ENCODE assay signal across 15 cellular contexts in the genomic region with DNA sequence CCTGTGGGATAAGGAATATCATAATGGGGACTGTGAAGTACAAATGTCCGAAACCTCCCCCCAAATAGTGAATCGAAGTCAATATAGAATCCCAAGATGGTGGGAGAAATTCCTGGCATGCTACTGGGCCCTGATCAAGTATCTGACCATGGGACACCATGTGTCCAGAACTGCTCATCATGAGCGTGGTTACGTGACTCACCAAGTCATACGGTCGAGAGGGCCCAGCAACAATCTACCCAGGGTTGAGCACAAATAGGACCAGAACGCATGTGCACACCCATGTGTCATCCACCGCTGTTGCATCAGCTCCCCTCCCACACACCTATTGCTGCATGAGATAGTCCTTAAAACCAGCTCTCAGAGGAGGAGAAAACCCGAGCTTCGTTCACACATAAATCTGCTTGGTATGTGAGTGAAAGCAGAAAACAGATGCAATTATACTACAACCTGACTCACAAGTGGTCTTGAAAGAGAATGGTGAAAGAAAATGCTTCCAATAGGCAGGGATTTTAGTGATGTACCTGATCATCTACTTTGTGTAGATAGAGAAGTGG.
DNase-seq lines count a peak whose midpoint lies in the region; ATAC-seq, FAIRE-seq and TF ChIP-seq lines count a peak whose summit lies in the region.
"Had no signal": no experiment of that assay in that cellular context is flagged by ENCODE, and none has a peak within 500 bp of the region (broad histone marks: within the 10 kb centered on the region; RNA-seq: fewer than 3 reads in every experiment).

No MANE protein-coding gene starts in this region.

- H3K27ac ChIP-seq in MM.1S (ENCODE audit: low read length), result no peak overlapping the region
- H3K27ac ChIP-seq: neutrophil, sigmoid colon had no signal

- no peak overlapping the region for H3K4me2 ChIP-seq in MM.1S (ENCODE audit: low read depth, low read length)

- no peak overlapping the region for H3K27ac Mint-ChIP-seq in stimulated activated effector memory CD8-positive, alpha-beta T cell treated with anti-CD3 and anti-CD28 coated beads, Interleukin-12 subunit alpha, Interleukin-12 subunit beta, amount 100 ng/mL, for 72 hours
- H3K27ac Mint-ChIP-seq: dendritic cell treated with granulocyte-macrophage colony-stimulating factor and Interleukin-4, amounts not matched to agents 40 ng/mL and 50 ng/mL, for 4 days had no signal

- no peaks in the 10 kb centered on the region for H3K4me1 ChIP-seq in MM.1S (ENCODE audit: low read length)

- H3K9ac ChIP-seq in MM.1S (ENCODE audit: low read length), result no peak overlapping the region

- H3K9me2 ChIP-seq in MM.1S (replicated peaks; ENCODE audit: insufficient read depth, low read length), result no peaks in the 10 kb centered on the region

- DNase-seq in stimulated activated CD4-positive, alpha-beta T cell treated with anti-CD3 and anti-CD28 coated beads, Interleukin-1b, Interleukin-23, amount 100 ng/mL, for 48 hours, result peak; percentile 44
- DNase-seq in stimulated activated CD4-positive, alpha-beta T cell treated with anti-CD3 and anti-CD28 coated beads, Interleukin-2, amount 100 ng/mL, for 48 hours, result no peak
- DNase-seq in RCC 7860 (ENCODE audit: low spot score) (peak; percentile 85), fibroblast of peridontal ligament (ENCODE audit: extremely low read depth) (peak; percentile 75), MM.1S (no peak), SKM-1 (lab: John Stamatoyannopoulos, UW; ENCODE audit: unreplicated experiment) (no peak)
- no peak for DNase-seq in stimulated activated effector memory CD8-positive, alpha-beta T cell treated with anti-CD3 and anti-CD28 coated beads, Interleukin-12 subunit alpha, Interleukin-12 subunit beta, amount 100 ng/mL, for 72 hours (ENCODE audit: low spot score in 2 of 2)
- DNase-seq: NCI-H1694, NCI-H510A, sigmoid colon had no signal

- H3K9me3 ChIP-seq in MM.1S (replicated peaks; ENCODE audit: insufficient read depth, low read length), result no peaks in the 10 kb centered on the region
- H3K9me3 ChIP-seq: neutrophil had no signal

- FAIRE-seq in RCC 7860 (lab: Jason Lieb, UNC), result no peak
- FAIRE-seq: D721Med had no signal

- H3K79me2 ChIP-seq in MM.1S (ENCODE audit: low read length), result no peaks in the 10 kb centered on the region

- H3K4me3 Mint-ChIP-seq in stimulated activated effector memory CD8-positive, alpha-beta T cell treated with anti-CD3 and anti-CD28 coated beads, Interleukin-12 subunit alpha, Interleukin-12 subunit beta, amount 100 ng/mL, for 72 hours, result no peak overlapping the region
- H3K4me3 Mint-ChIP-seq: dendritic cell treated with granulocyte-macrophage colony-stimulating factor and Interleukin-4, amounts not matched to agents 40 ng/mL and 50 ng/mL, for 4 days had no signal

- ATAC-seq in stimulated activated effector memory CD8-positive, alpha-beta T cell treated with anti-CD3 and anti-CD28 coated beads, Interleukin-12 subunit alpha, Interleukin-12 subunit beta, amount 100 ng/mL, for 72 hours, result peak; percentile 66
- ATAC-seq in HG03571 (IDR thresholded peaks at IDR 0.05; ENCODE audit: unreplicated experiment), result no peak
- ATAC-seq: activated CD4-positive, CD25-positive, alpha-beta regulatory T cell treated with anti-CD3 and anti-CD28 coated beads, Interleukin-2, amount 50 U/mL, for 24 hours had no signal

- H2AFZ ChIP-seq in MM.1S (ENCODE audit: low read length), result no peak overlapping the region

- H3K36me3 Mint-ChIP-seq in stimulated activated effector memory CD8-positive, alpha-beta T cell treated with anti-CD3 and anti-CD28 coated beads, Interleukin-12 subunit alpha, Interleukin-12 subunit beta, amount 100 ng/mL, for 72 hours, result no peaks in the 10 kb centered on the region

- no peaks in the 10 kb centered on the region for H4K20me1 ChIP-seq in MM.1S (ENCODE audit: insufficient read depth, low read length)

- peaks cover 6% of the 10 kb centered on the region for H3K9me3 Mint-ChIP-seq in stimulated activated effector memory CD8-positive, alpha-beta T cell treated with anti-CD3 and anti-CD28 coated beads, Interleukin-12 subunit alpha, Interleukin-12 subunit beta, amount 100 ng/mL, for 72 hours

- H3F3A ChIP-seq in MM.1S (ENCODE audit: insufficient read depth, low read length), result no peaks in the 10 kb centered on the region

- no peak for TF ChIP-seq CTCF in MM.1S (IDR thresholded peaks at IDR 0.05; ENCODE audit: low read length)

- no peak overlapping the region for H3K4me3 ChIP-seq in MM.1S (ENCODE audit: low read length)
- H3K4me3 ChIP-seq: sigmoid colon had no signal

- no peaks in the 10 kb centered on the region for H3K4me1 Mint-ChIP-seq in stimulated activated effector memory CD8-positive, alpha-beta T cell treated with anti-CD3 and anti-CD28 coated beads, Interleukin-12 subunit alpha, Interleukin-12 subunit beta, amount 100 ng/mL, for 72 hours

- no peaks in the 10 kb centered on the region for H3K36me3 ChIP-seq in MM.1S (replicated peaks; ENCODE audit: insufficient read depth, low read length)
- H3K36me3 ChIP-seq: neutrophil, sigmoid colon had no signal

- no peaks in the 10 kb centered on the region for H3K27me3 ChIP-seq in MM.1S (replicated peaks; ENCODE audit: insufficient read depth, low read length)
- H3K27me3 ChIP-seq: neutrophil, sigmoid colon had no signal

Comparison
In these comparisons a context has a peak if more than half of its experiments do, and no peak if none do; other contexts are left out.
1. DNase-seq: peak in stimulated activated CD4-positive, alpha-beta T cell treated with anti-CD3 and anti-CD28 coated beads, Interleukin-1b, Interleukin-23, amount 100 ng/mL, for 48 hours (single experiment), RCC 7860 (single experiment) and fibroblast of peridontal ligament (single experiment); none in stimulated activated CD4-positive, alpha-beta T cell treated with anti-CD3 and anti-CD28 coated beads, Interleukin-2, amount 100 ng/mL, for 48 hours (0 of 2), stimulated activated effector memory CD8-positive, alpha-beta T cell treated with anti-CD3 and anti-CD28 coated beads, Interleukin-12 subunit alpha, Interleukin-12 subunit beta, amount 100 ng/mL, for 72 hours (0 of 2), MM.1S (single experiment) and SKM-1 (single experiment).